In the genomic region with DNA sequence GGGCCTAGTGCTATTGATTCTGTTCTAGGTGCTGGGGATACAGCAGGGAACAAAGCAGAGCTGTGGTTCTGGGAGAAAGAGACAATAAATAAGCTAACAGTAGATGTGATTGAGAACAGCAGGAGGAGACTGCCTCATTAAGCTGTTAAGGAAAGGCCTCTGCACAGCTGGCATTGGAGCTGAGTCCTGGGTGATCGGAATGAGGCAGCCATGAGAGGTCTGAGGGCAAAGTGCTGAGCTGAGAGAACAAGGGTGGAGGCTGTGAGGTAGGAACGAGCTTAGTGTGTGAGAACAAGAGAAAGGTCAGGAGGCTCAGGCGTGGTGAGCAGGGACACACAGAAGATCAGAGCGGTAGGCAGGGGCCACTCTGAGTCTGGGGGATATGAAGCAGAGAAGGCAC, we compare ENCODE assay signal across 25 cellular contexts. TPM values are rescaled to one million over a fixed set of nuclear protein-coding genes. Genes with fewer than 3 reads are reported as not detected.
A peak's percentile ranks its signal among the peaks of the same experiment; 100 is the strongest.
DNase-seq lines count a peak whose midpoint lies in the region; ATAC-seq and TF ChIP-seq lines count a peak whose summit lies in the region.
"Had no signal": no experiment of that assay in that cellular context is flagged by ENCODE, and none has a peak within 500 bp of the region (broad histone marks: within the 10 kb centered on the region; RNA-seq: fewer than 3 reads in every experiment).

No MANE protein-coding gene starts in this region.

- no peak overlapping the region for H2AFZ ChIP-seq in neural progenitor cell (replicated peaks)

- H3K4me3 ChIP-seq in neural progenitor cell = no peak overlapping the region
- H3K4me3 ChIP-seq: testis had no signal

- H3K27ac Mint-ChIP-seq in activated T-cell treated with anti-CD3 and anti-CD28 coated beads, Interleukin-2, amount 50 U/mL, for 24 hours = peak overlapping the region; percentile 5
- H3K27ac Mint-ChIP-seq in chondrocyte (ENCODE audit: unreplicated experiment) (no peak overlapping the region), neural progenitor cell (no peak overlapping the region)
- H3K27ac Mint-ChIP-seq: activated CD8-positive, alpha-beta memory T cell treated with anti-CD3 and anti-CD28 coated beads, Interleukin-2, amount 10 ng/mL, durations not matched to agents 7 days and 5 days; activated naive CD8-positive, alpha-beta T cell; activated T-helper 17 cell treated with anti-CD3 and anti-CD28 coated beads, Interleukin-2, amount 50 U/mL, for 72 hours; stimulated activated naive B cell treated with anti-CD40 and anti-IgM and Interleukin-4, amounts not matched to agents 10 μg/mL and 1 μg/mL and 100 μg/mL, for 72 hours had no signal

- H3K4me1 ChIP-seq in neural progenitor cell = peaks cover 5% of the 10 kb centered on the region
- H3K4me1 ChIP-seq: testis had no signal

- peak overlapping the region; percentile 66 for H3K27ac ChIP-seq in neural progenitor cell
- H3K27ac ChIP-seq: epithelial cell of prostate, HL-60, testis had no signal

- H3F3A ChIP-seq in neural progenitor cell (ENCODE audit: low read depth) = peaks cover 21% of the 10 kb centered on the region

- no peak for ATAC-seq in HG03135 (IDR thresholded peaks at IDR 0.05; ENCODE audit: unreplicated experiment)
- ATAC-seq: activated CD8-positive, alpha-beta memory T cell treated with anti-CD3 and anti-CD28 coated beads, Interleukin-2, amount 10 ng/mL, durations not matched to agents 7 days and 5 days; activated T-helper 17 cell treated with anti-CD3 and anti-CD28 coated beads, Interleukin-2, amount 50 U/mL, for 72 hours; HepG2; PC-3; stimulated activated naive B cell treated with anti-CD40 and anti-IgM and Interleukin-4, amounts not matched to agents 10 μg/mL and 1 μg/mL and 100 μg/mL, for 72 hours had no signal

- no peaks in the 10 kb centered on the region for H3K27me3 ChIP-seq in neural progenitor cell
- H3K27me3 ChIP-seq: testis had no signal

- H3K27me3 Mint-ChIP-seq in activated T-cell treated with anti-CD3 and anti-CD28 coated beads, Interleukin-2, amount 50 U/mL, for 24 hours = no peaks in the 10 kb centered on the region
- no peaks in the 10 kb centered on the region for H3K27me3 Mint-ChIP-seq in chondrocyte (ENCODE audit: low read depth)
- peaks cover 2% of the 10 kb centered on the region for H3K27me3 Mint-ChIP-seq in neural progenitor cell (ENCODE audit: insufficient read depth, low read depth)
- H3K27me3 Mint-ChIP-seq: activated CD8-positive, alpha-beta memory T cell treated with anti-CD3 and anti-CD28 coated beads, Interleukin-2, amount 10 ng/mL, durations not matched to agents 7 days and 5 days; activated naive CD8-positive, alpha-beta T cell; activated T-helper 17 cell treated with anti-CD3 and anti-CD28 coated beads, Interleukin-2, amount 50 U/mL, for 72 hours; stimulated activated naive B cell treated with anti-CD40 and anti-IgM and Interleukin-4, amounts not matched to agents 10 μg/mL and 1 μg/mL and 100 μg/mL, for 72 hours had no signal

- no peaks in the 10 kb centered on the region for H3K4me1 Mint-ChIP-seq in activated T-cell treated with anti-CD3 and anti-CD28 coated beads, Interleukin-2, amount 50 U/mL, for 24 hours (ENCODE audit: low read depth)
- H3K4me1 Mint-ChIP-seq in chondrocyte (ENCODE audit: low read depth) = no peaks in the 10 kb centered on the region
- H3K4me1 Mint-ChIP-seq in neural progenitor cell = peaks cover 5% of the 10 kb centered on the region
- H3K4me1 Mint-ChIP-seq: activated CD8-positive, alpha-beta memory T cell treated with anti-CD3 and anti-CD28 coated beads, Interleukin-2, amount 10 ng/mL, durations not matched to agents 7 days and 5 days; activated T-helper 17 cell treated with anti-CD3 and anti-CD28 coated beads, Interleukin-2, amount 50 U/mL, for 72 hours had no signal

- no peak overlapping the region for H3K4me2 ChIP-seq in neural progenitor cell

- no peaks in the 10 kb centered on the region for H3K36me3 ChIP-seq in neural progenitor cell

- TF ChIP-seq CTCF in chondrocyte (IDR thresholded peaks at IDR 0.05) (no peak), neural progenitor cell (IDR thresholded peaks at IDR 0.05) (no peak)

- no peak overlapping the region for H3K4me3 Mint-ChIP-seq in activated T-cell treated with anti-CD3 and anti-CD28 coated beads, Interleukin-2, amount 50 U/mL, for 24 hours
- no peak overlapping the region for H3K4me3 Mint-ChIP-seq in chondrocyte (ENCODE audit: unreplicated experiment)
- no peak overlapping the region for H3K4me3 Mint-ChIP-seq in neural progenitor cell
- H3K4me3 Mint-ChIP-seq: activated CD8-positive, alpha-beta memory T cell treated with anti-CD3 and anti-CD28 coated beads, Interleukin-2, amount 10 ng/mL, durations not matched to agents 7 days and 5 days; activated naive CD8-positive, alpha-beta T cell; activated T-helper 17 cell treated with anti-CD3 and anti-CD28 coated beads, Interleukin-2, amount 50 U/mL, for 72 hours; stimulated activated naive B cell treated with anti-CD40 and anti-IgM and Interleukin-4, amounts not matched to agents 10 μg/mL and 1 μg/mL and 100 μg/mL, for 72 hours had no signal

- no peaks in the 10 kb centered on the region for H3K9me3 Mint-ChIP-seq in activated T-cell treated with anti-CD3 and anti-CD28 coated beads, Interleukin-2, amount 50 U/mL, for 24 hours
- H3K9me3 Mint-ChIP-seq in chondrocyte (ENCODE audit: low read depth) = no peaks in the 10 kb centered on the region
- H3K9me3 Mint-ChIP-seq in neural progenitor cell = no peaks in the 10 kb centered on the region
- H3K9me3 Mint-ChIP-seq: activated T-helper 17 cell treated with anti-CD3 and anti-CD28 coated beads, Interleukin-2, amount 50 U/mL, for 72 hours; stimulated activated naive B cell treated with anti-CD40 and anti-IgM and Interleukin-4, amounts not matched to agents 10 μg/mL and 1 μg/mL and 100 μg/mL, for 72 hours had no signal

- H4K20me1 ChIP-seq in neural progenitor cell (ENCODE audit: low read depth) = no peaks in the 10 kb centered on the region

- H3K79me2 ChIP-seq in neural progenitor cell (ENCODE audit: low read depth) = no peaks in the 10 kb centered on the region

- H3K36me3 Mint-ChIP-seq in activated T-cell treated with anti-CD3 and anti-CD28 coated beads, Interleukin-2, amount 50 U/mL, for 24 hours (ENCODE audit: low read depth) = peaks cover 94% of the 10 kb centered on the region
- H3K36me3 Mint-ChIP-seq in chondrocyte (ENCODE audit: low read depth) (peaks cover 46% of the 10 kb centered on the region), neural progenitor cell (peaks cover 45% of the 10 kb centered on the region)

- no peaks in the 10 kb centered on the region for H3K9me3 ChIP-seq in neural progenitor cell (ENCODE audit: low read depth)
- H3K9me3 ChIP-seq: testis had no signal

- DNase-seq in activated T-cell treated with anti-CD3 and anti-CD28 coated beads, Interleukin-2, amount 50 U/mL, for 24 hours = no peak
- DNase-seq in activated T-cell treated with anti-CD3 and anti-CD28 coated beads for 4 hours = no peak
- DNase-seq in NCI-H146 (lab: John Stamatoyannopoulos, UW) = peak; percentile 80
- DNase-seq in chondrocyte (ENCODE audit: low spot score) = peak; percentile 39
- DNase-seq in neural progenitor cell (ENCODE audit: low spot score) = peak; percentile 75
- DNase-seq in iPS-NIHi11 (ENCODE audit: low spot score) = no peak
- DNase-seq in HCEC 1CT = no peak
- DNase-seq: activated CD8-positive, alpha-beta memory T cell treated with anti-CD3 and anti-CD28 coated beads, Interleukin-2, amount 10 ng/mL, durations not matched to agents 7 days and 5 days; head of caudate nucleus; Kasumi-1; kidney glomerular epithelial cell; NCI-H1048; NCI-H2029 treated with DMSO at 0.1 percent for 48 hours; NCI-H345; PC-3; retina; SHP77 treated with DMSO at 0.1 percent for 48 hours; stimulated activated naive B cell treated with anti-CD40 and anti-IgM and Interleukin-4, amounts not matched to agents 10 μg/mL and 1 μg/mL and 100 μg/mL, for 72 hours; testis had no signal

- no peak overlapping the region for H3K9ac ChIP-seq in neural progenitor cell

RNA-seq across cellular contexts. Expression of a gene that starts 18.3 kb away (rescaled TPM):
- total RNA-seq in chondrocyte = 23.3 to 25.9 TPM (median 23.7 TPM) in 3 replicates
- total RNA-seq in neural progenitor cell (ENCODE audit: low replicate concordance) = 27.3 and 29.1 TPM in 2 replicates

RNA-seq across cellular contexts. Expression of a gene that starts 40.3 kb away (rescaled TPM):
- total RNA-seq in chondrocyte (36.0 to 38.7 TPM (median 36.4 TPM) in 3 replicates), neural progenitor cell (ENCODE audit: low replicate concordance) (6.3 and 6.9 TPM in 2 replicates)

RNA-seq across cellular contexts. Expression of a gene that starts 49.4 kb away (rescaled TPM):
- total RNA-seq in chondrocyte = 76.8 to 77.6 TPM (median 77.2 TPM) in 3 replicates
- total RNA-seq in neural progenitor cell (ENCODE audit: low replicate concordance) = 80.6 and 96.0 TPM in 2 replicates

Comparison
In these comparisons a context has a peak if more than half of its experiments do, and no peak if none do; other contexts are left out.
1. DNase-seq: peak in NCI-H146 (single experiment), chondrocyte (single experiment) and neural progenitor cell (single experiment); none in activated T-cell treated with anti-CD3 and anti-CD28 coated beads, Interleukin-2, amount 50 U/mL, for 24 hours (single experiment), activated T-cell treated with anti-CD3 and anti-CD28 coated beads for 4 hours (single experiment), iPS-NIHi11 (single experiment) and HCEC 1CT (single experiment).